Comparison of ENCODE assay signal across 8 cellular contexts in the genomic region with DNA sequence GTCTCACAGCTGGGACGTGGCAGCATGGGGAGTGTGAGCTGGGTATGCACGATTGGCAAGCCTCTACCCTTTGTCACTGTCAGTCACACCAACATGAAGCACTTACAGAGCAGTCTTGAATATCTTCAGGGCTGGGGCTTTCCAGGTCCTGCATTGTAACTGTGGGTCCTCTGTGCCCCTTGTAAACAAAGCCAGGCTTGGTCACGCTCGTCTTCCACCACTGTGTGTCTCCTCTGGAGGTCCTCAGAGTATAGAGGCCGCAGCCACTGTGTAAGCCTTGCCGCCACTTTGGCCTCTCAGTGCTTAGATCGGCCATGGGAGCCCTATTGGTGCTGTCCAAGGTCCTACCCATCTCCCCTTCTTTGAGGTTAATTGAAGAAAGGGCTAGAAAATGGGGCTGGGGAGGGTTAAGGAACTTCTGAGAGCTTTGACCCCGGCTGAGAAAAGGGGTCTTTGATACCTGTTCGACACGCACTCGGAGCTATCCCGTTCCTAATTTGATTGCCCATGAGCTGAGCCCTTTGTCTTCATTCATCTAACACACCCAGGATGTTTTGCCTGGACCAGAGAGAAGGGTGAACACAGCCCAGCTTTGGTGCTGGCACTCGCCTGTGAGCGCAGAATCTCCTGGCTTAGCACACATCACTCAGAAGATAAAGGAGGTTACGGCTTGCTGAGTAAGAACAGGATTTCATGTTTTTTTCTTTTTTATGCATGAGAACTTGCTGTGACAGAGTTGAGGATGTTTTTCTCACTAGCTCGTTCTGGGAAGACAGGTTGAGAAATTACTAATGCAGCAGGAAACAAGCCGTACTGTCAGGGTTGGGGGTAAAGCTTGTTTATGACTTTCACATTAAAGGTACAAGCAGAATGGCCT.
A peak's percentile ranks its signal among the peaks of the same experiment; 100 is the strongest.
DNase-seq lines count a peak whose midpoint lies in the region; ATAC-seq and TF ChIP-seq lines count a peak whose summit lies in the region.

No MANE protein-coding gene starts in this region.

- no peak overlapping the region for H3K4ac ChIP-seq in mesenchymal stem cell (ENCODE audit: low read depth in 1 of 2, low read length in 2 of 2)

- no peak overlapping the region for H2BK5ac ChIP-seq in mesenchymal stem cell (ENCODE audit: low read depth, low read length, poor library complexity, severe bottlenecking)

- TF ChIP-seq CTCF in GM10248 (IDR thresholded peaks at IDR 0.05; ENCODE audit: control extremely low read depth, extremely low read depth, low read depth, missing control alignments) (peak; percentile 10), choroid plexus epithelial cell (conservative IDR thresholded peaks at IDR 0.05; ENCODE audit: low read depth, low read length) (no peak)

- H3K23ac ChIP-seq in mesenchymal stem cell (ENCODE audit: low read length in 2 of 2), result no peak overlapping the region

- H3K18ac ChIP-seq in mesenchymal stem cell (ENCODE audit: low read depth in 1 of 2, low read length in 2 of 2), result no peak overlapping the region

- H4K8ac ChIP-seq in mesenchymal stem cell (ENCODE audit: low read length), result no peak overlapping the region

- no peaks in the 10 kb centered on the region for H3K79me1 ChIP-seq in mesenchymal stem cell (replicated peaks; ENCODE audit: low read length, poor library complexity, severe bottlenecking)

- H3K27me3 ChIP-seq in mesenchymal stem cell (ENCODE audit: control insufficient read depth in 1 of 2, insufficient read depth in 1 of 2, low read length in 2 of 2), result no peaks in the 10 kb centered on the region

- H3K9ac ChIP-seq in mesenchymal stem cell (ENCODE audit: low read length), result no peak overlapping the region

- no peak overlapping the region for H2BK12ac ChIP-seq in mesenchymal stem cell (ENCODE audit: low read length in 2 of 2)

- H3K27ac ChIP-seq in mesenchymal stem cell (ENCODE audit: low read length, poor library complexity, severe bottlenecking), result no peak overlapping the region

- no peaks in the 10 kb centered on the region for H3K36me3 ChIP-seq in mesenchymal stem cell (ENCODE audit: control insufficient read depth in 1 of 2, insufficient read depth in 2 of 2, low read depth in 1 of 2, low read length in 2 of 2)

- H2BK120ac ChIP-seq in mesenchymal stem cell (ENCODE audit: low read depth, low read length), result no peak overlapping the region

- 73% methylated on average over 17 of the region's 17 CpGs for WGBS in mesenchymal stem cell

- H2AFZ ChIP-seq in mesenchymal stem cell (ENCODE audit: low read depth, low read length), result no peak overlapping the region

- ATAC-seq in GM21381 (IDR thresholded peaks at IDR 0.05; ENCODE audit: unreplicated experiment) (peak; percentile 65), HG03469 (IDR thresholded peaks at IDR 0.05; ENCODE audit: unreplicated experiment) (peak; percentile 61)

- H3K9me3 ChIP-seq in mesenchymal stem cell (ENCODE audit: control insufficient read depth, low read length), result no peaks in the 10 kb centered on the region

- H3K4me2 ChIP-seq in mesenchymal stem cell (ENCODE audit: low read length, poor library complexity, severe bottlenecking), result no peak overlapping the region

- POLR2A ChIA-PET in GM10248 (lab: Yijun Ruan, JAX), result interaction anchor here (1.0 to 1.5 kb wide), 5 partner anchors 10 to 77 kb away, joined by 3 to 8 read pairs (median 5); no protein-coding TSS in a partner anchor

- H3K4me3 ChIP-seq in choroid plexus epithelial cell (ENCODE audit: low read depth, low read length), result no peak overlapping the region
- no peak overlapping the region for H3K4me3 ChIP-seq in mesenchymal stem cell (ENCODE audit: insufficient read depth in 1 of 2, low read depth in 1 of 2, low read length in 2 of 2)

- peak; percentile 75 for DNase-seq in GM10248 (ENCODE audit: extremely low spot score)
- DNase-seq in choroid plexus epithelial cell (ENCODE audit: low read depth), result peak; percentile 5
- DNase-seq in NCI-H774 (lab: John Stamatoyannopoulos, UW), result no peak
- no peak for DNase-seq in Kasumi-1 (lab: John Stamatoyannopoulos, UW)
- no peak for DNase-seq in occipital lobe (lab: John Stamatoyannopoulos, UW)
- no peak for DNase-seq in mesenchymal stem cell

- H3K14ac ChIP-seq in mesenchymal stem cell (ENCODE audit: low read length in 2 of 2), result no peak overlapping the region

- H3K4me1 ChIP-seq in mesenchymal stem cell (ENCODE audit: control insufficient read depth, insufficient read depth, low read depth, low read length), result peaks cover 4% of the 10 kb centered on the region

- H2AK5ac ChIP-seq in mesenchymal stem cell (ENCODE audit: low read length, severe bottlenecking), result no peak overlapping the region

- H4K91ac ChIP-seq in mesenchymal stem cell (ENCODE audit: low read length), result no peak overlapping the region

- H2BK15ac ChIP-seq in mesenchymal stem cell (ENCODE audit: low read depth, poor library complexity, severe bottlenecking), result no peak overlapping the region

- CTCF ChIA-PET in GM10248 (lab: Yijun Ruan, JAX), result interaction anchor here (0.9 to 1.4 kb wide), 6 partner anchors 21 to 1384 kb away, joined by 3 to 4 read pairs (median 3); partner anchors contain the start of gene ERCC4

Comparison
In these comparisons a context has a peak if more than half of its experiments do, and no peak if none do; other contexts are left out.
1. DNase-seq: peak in GM10248 (single experiment) and choroid plexus epithelial cell (single experiment); none in NCI-H774 (single experiment), Kasumi-1 (0 of 2), occipital lobe (single experiment) and mesenchymal stem cell (single experiment).